Comparison of ENCODE assay signal across 25 cellular contexts in genomic region chr1:115436596-115436995, GRCh38.
"Had no signal": no experiment of that assay in that cellular context is flagged by ENCODE, and none has a peak within 500 bp of the region (broad histone marks: within the 10 kb centered on the region; RNA-seq: fewer than 3 reads in every experiment).

No MANE protein-coding gene starts in this region.

- H3K4me3 ChIP-seq: ascending aorta, body of pancreas, coronary artery had no signal

- H3K27me3 ChIP-seq: ascending aorta, body of pancreas had no signal

- DNase-seq: activated CD4-positive, alpha-beta T cell treated with anti-CD3 and anti-CD28 coated beads for 4 hours; activated CD4-positive, alpha-beta T cell treated with anti-CD3 and anti-CD28 coated beads, Interleukin-2, amount 50 U/mL, for 4 hours; activated CD8-positive, alpha-beta memory T cell treated with anti-CD3 and anti-CD28 coated beads, Interleukin-2, amount 10 ng/mL, durations not matched to agents 7 days and 5 days; activated CD8-positive, alpha-beta T cell treated with anti-CD3 and anti-CD28 coated beads, Interleukin-2, amount 10 ng/mL, durations not matched to agents 7 days and 5 days; activated effector memory CD4-positive, alpha-beta T cell treated with Interleukin-2 at 50 U/mL for 16 hours; activated naive CD4-positive, alpha-beta T cell; activated naive CD8-positive, alpha-beta T cell treated with anti-CD3 and anti-CD28 coated beads, Interleukin-2, amount 50 U/mL, for 24 hours; activated T-cell treated with anti-CD3 and anti-CD28 coated beads, Interleukin-2, amount 50 U/mL, for 24 hours; amniotic stem cell; body of pancreas; central memory CD4-positive, alpha-beta T cell; Kasumi-1; KBM-7; NCI-H1048; NCI-H1694; NCI-H226; NCI-H510A; NK-92 treated with Interleukin-12 subunit alpha and Interleukin-12 subunit beta, amount 100 ng/mL, for 24 hours; PC-3; T-helper 1 cell; WERI-Rb-1 had no signal

- H3K4me1 ChIP-seq: body of pancreas had no signal

- H3K27ac ChIP-seq: ascending aorta, body of pancreas, coronary artery, WERI-Rb-1 had no signal

- H3K36me3 ChIP-seq: ascending aorta, WERI-Rb-1 had no signal

- ATAC-seq: activated CD4-positive, CD25-positive, alpha-beta regulatory T cell treated with anti-CD3 and anti-CD28 coated beads, Interleukin-2, amount 50 U/mL, for 24 hours; activated CD8-positive, alpha-beta memory T cell treated with anti-CD3 and anti-CD28 coated beads, Interleukin-2, amount 10 ng/mL, durations not matched to agents 7 days and 5 days; activated CD8-positive, alpha-beta T cell treated with anti-CD3 and anti-CD28 coated beads, Interleukin-2, amount 10 ng/mL, durations not matched to agents 7 days and 5 days; activated naive CD4-positive, alpha-beta T cell treated with anti-CD3 and anti-CD28 coated beads, Interleukin-2, amount 50 U/mL, for 72 hours; activated naive CD8-positive, alpha-beta T cell treated with anti-CD3 and anti-CD28 coated beads, Interleukin-2, amount 50 U/mL, for 24 hours; body of pancreas; PC-3 had no signal

- H3K9me3 ChIP-seq: ascending aorta, body of pancreas had no signal
